Comparison of ENCODE assay signal across 22 cellular contexts in genomic region chr11:57191308-57191707, GRCh38. TPM values are rescaled to one million over a fixed set of nuclear protein-coding genes. Genes with fewer than 3 reads are reported as not detected.
DNase-seq lines count a peak whose midpoint lies in the region; ATAC-seq and TF ChIP-seq lines count a peak whose summit lies in the region.
"Had no signal": no experiment of that assay in that cellular context is flagged by ENCODE, and none has a peak within 500 bp of the region (broad histone marks: within the 10 kb centered on the region; RNA-seq: fewer than 3 reads in every experiment).

No MANE protein-coding gene starts in this region.

- intact Hi-C loops in left ventricle myocardium superior (cut with micrococcal nuclease), result loop anchor here (10.0 kb wide), 1 partner anchor 57 kb away; no protein-coding TSS in a partner anchor
- intact Hi-C loops in cardiac septum (cut with DNase I), result no loop called here

- H4K8ac ChIP-seq in neuronal stem cell (ENCODE audit: low read depth, low read length), result no peak overlapping the region

- no peak overlapping the region for H3K9ac ChIP-seq in neuronal stem cell (ENCODE audit: low read depth, low read length, poor library complexity)

- ATAC-seq in left ventricle myocardium superior (peak; percentile 54), WTC11 (peak; percentile 51), HG03521 (IDR thresholded peaks at IDR 0.05; ENCODE audit: unreplicated experiment) (no peak), GM18907 (IDR thresholded peaks at IDR 0.05; ENCODE audit: unreplicated experiment) (no peak)
- ATAC-seq: HCT116 had no signal

- POLR2A ChIA-PET in WTC11 (lab: Charles Lee), result interaction anchor here (0.5 kb wide), 1 partner anchor 521 kb away, joined by 6 read pairs; the partner anchor contains the start of genes MED19 and TMX2

- TF ChIP-seq CTCF in WTC11 (IDR thresholded peaks at IDR 0.05) (no peak), endothelial cell (IDR thresholded peaks at IDR 0.05; ENCODE audit: unreplicated experiment) (no peak)

- H3K36me3 ChIP-seq in neuronal stem cell (replicated peaks in 1 of 2; ENCODE audit: control insufficient read depth in 2 of 2, insufficient read depth in 2 of 2, low read length in 2 of 2), result peaks cover 4 to 14% of the 10 kb centered on the region in 2 donors
- H3K36me3 ChIP-seq: BE2C had no signal

- no peak overlapping the region for H3K18ac ChIP-seq in neuronal stem cell (ENCODE audit: low read length)

- no peak overlapping the region for H3K4me2 ChIP-seq in neuronal stem cell (ENCODE audit: insufficient read depth, low read length, poor library complexity, severe bottlenecking)

- H3K9me3 Mint-ChIP-seq in WTC11 (peaks cover 4% of the 10 kb centered on the region; the same call in 1 of the 2 replicates), endothelial cell (ENCODE audit: unreplicated experiment) (no peaks in the 10 kb centered on the region)
- H3K9me3 Mint-ChIP-seq: CD8-positive, alpha-beta memory T cell; HFFc6 had no signal

- H3K36me3 Mint-ChIP-seq in WTC11 (no peaks in the 10 kb centered on the region), endothelial cell (ENCODE audit: low read depth, unreplicated experiment) (peaks cover 20% of the 10 kb centered on the region)
- H3K36me3 Mint-ChIP-seq: CD4-positive, CD25-positive, alpha-beta regulatory T cell; CD8-positive, alpha-beta memory T cell had no signal

- no peak overlapping the region for H3K23ac ChIP-seq in neuronal stem cell (ENCODE audit: low read depth, low read length, poor library complexity)

- no peak overlapping the region for H3K27ac Mint-ChIP-seq in WTC11
- H3K27ac Mint-ChIP-seq in endothelial cell (ENCODE audit: unreplicated experiment), result peak overlapping the region; percentile 85
- H3K27ac Mint-ChIP-seq: CD4-positive, CD25-positive, alpha-beta regulatory T cell; CD8-positive, alpha-beta memory T cell; HFFc6; IgD-negative memory B cell had no signal

- no peak overlapping the region for H4K91ac ChIP-seq in neuronal stem cell (ENCODE audit: low read depth, low read length, poor library complexity)

- no CpG with 5 or more reads among the region's 4 CpGs for WGBS in neuronal stem cell (ENCODE audit: extremely low coverage in 2 of 2, insufficient read length in 2 of 2, insufficient replicate concordance in 1 of 2), 2 donors

- H3K4me1 ChIP-seq in neuronal stem cell (ENCODE audit: control insufficient read depth in 2 of 2, insufficient read depth in 1 of 2, low read depth in 1 of 2, low read length in 2 of 2), result peaks cover 4 to 6% of the 10 kb centered on the region in 2 donors
- H3K4me1 ChIP-seq: BE2C, Caco-2 had no signal

- H3K4me1 Mint-ChIP-seq in WTC11 (peaks cover 24% of the 10 kb centered on the region), endothelial cell (ENCODE audit: unreplicated experiment) (peaks cover 53% of the 10 kb centered on the region)
- H3K4me1 Mint-ChIP-seq: CD4-positive, CD25-positive, alpha-beta regulatory T cell; CD8-positive, alpha-beta memory T cell; IgD-negative memory B cell had no signal

- no peaks in the 10 kb centered on the region for H3K79me1 ChIP-seq in neuronal stem cell (ENCODE audit: low read depth, low read length)

- peaks cover 0 to 2% of the 10 kb centered on the region in 2 donors for H3K9me3 ChIP-seq in neuronal stem cell (replicated peaks in 1 of 2; ENCODE audit: control insufficient read depth in 2 of 2, insufficient read depth in 1 of 2, low read depth in 1 of 2, low read length in 2 of 2)
- H3K9me3 ChIP-seq: BE2C, Caco-2 had no signal

- H3K27me3 ChIP-seq in neuronal stem cell (ENCODE audit: control insufficient read depth in 3 of 3, insufficient read depth in 3 of 3, low read depth in 1 of 3, low read length in 3 of 3), result no peaks in the 10 kb centered on the region
- H3K27me3 ChIP-seq: BE2C had no signal

- no peak for DNase-seq in left ventricle myocardium superior
- no peak for DNase-seq in cardiac septum (ENCODE audit: low spot score)
- no peak for DNase-seq in WTC11 (ENCODE audit: low spot score)
- DNase-seq in endothelial cell (ENCODE audit: low spot score), result no peak
- DNase-seq in neuronal stem cell (ENCODE audit: low spot score), result no peak
- DNase-seq: ACHN; BE2C; C1 segment of cervical spinal cord; Caco-2; CD4-positive, CD25-positive, alpha-beta regulatory T cell; CD8-positive, alpha-beta memory T cell; DMS153; DMS79; GDM1; GOT3; H7; HFFc6 had no signal

- H3K4me3 ChIP-seq in neuronal stem cell (ENCODE audit: low read length in 2 of 2), result no peak overlapping the region

- H3K27ac ChIP-seq in neuronal stem cell (replicated peaks; ENCODE audit: low read length), result no peak overlapping the region

- CTCF ChIA-PET in WTC11 (lab: Charles Lee), result interaction anchor here (1.4 kb wide), 1 partner anchor 58 kb away, joined by 10 read pairs; no protein-coding TSS in a partner anchor

- H3K27me3 Mint-ChIP-seq in WTC11 (ENCODE audit: low read depth), result no peaks in the 10 kb centered on the region; the same call in none of the 2 replicates
- H3K27me3 Mint-ChIP-seq in endothelial cell (ENCODE audit: unreplicated experiment), result peaks cover 5% of the 10 kb centered on the region

- H2AFZ ChIP-seq in neuronal stem cell (ENCODE audit: low read length), result peak overlapping the region; percentile 69

- H2AK5ac ChIP-seq in neuronal stem cell (ENCODE audit: low read depth, low read length), result no peak overlapping the region

- no peak overlapping the region for H3K4me3 Mint-ChIP-seq in WTC11
- no peak overlapping the region for H3K4me3 Mint-ChIP-seq in endothelial cell (ENCODE audit: unreplicated experiment)
- H3K4me3 Mint-ChIP-seq: CD4-positive, CD25-positive, alpha-beta regulatory T cell; CD8-positive, alpha-beta memory T cell; HFFc6; IgD-negative memory B cell had no signal

- no peak overlapping the region for H2BK120ac ChIP-seq in neuronal stem cell (ENCODE audit: low read depth, low read length)

- H2BK12ac ChIP-seq in neuronal stem cell (ENCODE audit: low read length), result no peak overlapping the region

- no peak overlapping the region for H3K14ac ChIP-seq in neuronal stem cell (ENCODE audit: low read length)

- no peak overlapping the region for H3K4ac ChIP-seq in neuronal stem cell (ENCODE audit: low read length)

- H2BK5ac ChIP-seq in neuronal stem cell (ENCODE audit: low read length), result no peak overlapping the region

- no peak overlapping the region for H2BK15ac ChIP-seq in neuronal stem cell (ENCODE audit: low read length)

TF ChIP-seq in WTC11, 78 proteins besides CTCF, POLR2A, EP300 and RAD21:
- no peak for TF ChIP-seq IRF1 (CRISPR knock-in tag; IDR thresholded peaks at IDR 0.05)
- no peak for TF ChIP-seq NFYB (CRISPR knock-in tag; conservative IDR thresholded peaks at IDR 0.05; ENCODE audit: low read depth)
- TF ChIP-seq NR1H2 (CRISPR knock-in tag; IDR thresholded peaks at IDR 0.05), result no peak
- no peak for TF ChIP-seq JAZF1 (CRISPR knock-in tag; IDR thresholded peaks at IDR 0.05)
- no peak for TF ChIP-seq GRHL2 (CRISPR knock-in tag; IDR thresholded peaks at IDR 0.05; ENCODE audit: insufficient replicate concordance, severe bottlenecking)
- TF ChIP-seq NR2C2 (CRISPR knock-in tag; IDR thresholded peaks at IDR 0.05), result no peak

RNA-seq across cellular contexts. Expression of gene LRRC55, which starts 9.6 kb away (rescaled TPM):
- total RNA-seq in left ventricle myocardium superior, result 0.35 TPM
- total RNA-seq in cardiac septum, result 0.13 TPM
- 0.46 to 0.79 TPM (median 0.71 TPM) in 3 replicates for total RNA-seq in WTC11 (2021)
- total RNA-seq in endothelial cell (ENCODE audit: unreplicated experiment), result 4.7 TPM
- polyA plus RNA-seq in neuronal stem cell (2013, experiment 1 of 2), result 4.3 TPM
- polyA plus RNA-seq in neuronal stem cell (2013, experiment 2 of 2), result 4.4 TPM
- total RNA-seq: Caco-2; CD4-positive, CD25-positive, alpha-beta regulatory T cell; CD8-positive, alpha-beta memory T cell; HFFc6 had no signal
- polyA plus RNA-seq: CD4-positive, CD25-positive, alpha-beta regulatory T cell; CD8-positive, alpha-beta memory T cell; IgD-negative memory B cell had no signal

RNA-seq across cellular contexts. Expression of gene APLNR, which starts 45.7 kb away (rescaled TPM):
- total RNA-seq in left ventricle myocardium superior (21.0 TPM), cardiac septum (16.6 TPM), WTC11 (2021) (0.53 to 0.89 TPM (median 0.66 TPM) in 3 replicates), endothelial cell (ENCODE audit: unreplicated experiment) (48.8 TPM)
- polyA plus RNA-seq in neuronal stem cell (2013, experiment 1 of 2), result 1.6 TPM
- 1.6 TPM for polyA plus RNA-seq in neuronal stem cell (2013, experiment 2 of 2)
- total RNA-seq: Caco-2; CD4-positive, CD25-positive, alpha-beta regulatory T cell; CD8-positive, alpha-beta memory T cell; Daoy; HFFc6 had no signal
- polyA plus RNA-seq: CD4-positive, CD25-positive, alpha-beta regulatory T cell; CD8-positive, alpha-beta memory T cell; IgD-negative memory B cell had no signal

Comparison
In these comparisons a context has a peak if more than half of its experiments do, and no peak if none do; other contexts are left out.
1. ATAC-seq: peak in left ventricle myocardium superior (single experiment) and WTC11 (single experiment); none in HG03521 (single experiment) and GM18907 (single experiment).